Comparison of ENCODE assay signal across 1 cellular context in genomic region chr13:32796754-32797153, GRCh38.
TF ChIP-seq lines count a peak whose summit lies in the region.

No MANE protein-coding gene starts in this region.

TF ChIP-seq in GM23338, 12 proteins besides CTCF, POLR2A, EP300 and RAD21:
- TF ChIP-seq EZH2 (IDR thresholded peaks at IDR 0.05; ENCODE audit: low read depth, unreplicated experiment) (no peak), EZH2phosphoT487 (IDR thresholded peaks at IDR 0.05; ENCODE audit: unreplicated experiment) (no peak), STAT1 (IDR thresholded peaks at IDR 0.05; ENCODE audit: unreplicated experiment) (no peak), JUNB (IDR thresholded peaks at IDR 0.05; ENCODE audit: unreplicated experiment) (no peak), CREB1 (CRISPR knock-in tag; IDR thresholded peaks at IDR 0.05; ENCODE audit: low read depth) (no peak), POLR2AphosphoS5 (IDR thresholded peaks at IDR 0.05; ENCODE audit: low read depth) (no peak), REST (IDR thresholded peaks at IDR 0.05; ENCODE audit: unreplicated experiment) (no peak), ZNF331 (CRISPR knock-in tag; IDR thresholded peaks at IDR 0.05; ENCODE audit: low read depth) (no peak), NANOG (IDR thresholded peaks at IDR 0.05; ENCODE audit: borderline replicate concordance) (no peak)
